In genomic region chr17:72887917-72888316, GRCh38 we compare ENCODE assay signal across 21 cellular contexts.
"Had no signal": no experiment of that assay in that cellular context is flagged by ENCODE, and none has a peak within 500 bp of the region (broad histone marks: within the 10 kb centered on the region; RNA-seq: fewer than 3 reads in every experiment).

No MANE protein-coding gene starts in this region.

- DNase-seq: activated CD4-positive, alpha-beta T cell treated with anti-CD3 and anti-CD28 coated beads for 4 hours; activated CD8-positive, alpha-beta T cell treated with anti-CD3 and anti-CD28 coated beads, Interleukin-2, amount 10 ng/mL, durations not matched to agents 7 days and 5 days; activated effector memory CD4-positive, alpha-beta T cell treated with anti-CD3 and anti-CD28 coated beads, Interleukin-2, amount 50 U/mL, for 16 hours; activated naive CD4-positive, alpha-beta T cell treated with anti-CD3 and anti-CD28 coated beads, Interleukin-2, amount 50 U/mL, for 16 hours; activated T-cell treated with anti-CD3 and anti-CD28 coated beads, Interleukin-2, amount 50 U/mL, for 4 hours; amniotic stem cell; effector memory CD8-positive, alpha-beta T cell; heart right ventricle; mesendoderm; naive thymus-derived CD8-positive, alpha-beta T cell; stimulated activated CD4-positive, alpha-beta T cell treated with anti-CD3 and anti-CD28 coated beads, Interleukin-4, amount 100 ng/mL, for 24 hours; stomach; trophoblast cell had no signal

- H3K4me3 Mint-ChIP-seq: activated CD8-positive, alpha-beta T cell treated with anti-CD3 and anti-CD28 coated beads, Interleukin-2, amount 10 ng/mL, durations not matched to agents 7 days and 5 days; activated T-cell treated with anti-CD3 and anti-CD28 coated beads, Interleukin-2, amount 50 U/mL, for 4 hours; effector memory CD8-positive, alpha-beta T cell; naive thymus-derived CD8-positive, alpha-beta T cell; stimulated activated effector memory CD8-positive, alpha-beta T cell treated with anti-CD3 and anti-CD28 coated beads, Interleukin-12 subunit alpha, Interleukin-12 subunit beta, amount 100 ng/mL, for 72 hours; T-helper 2 cell treated with Interferon-gamma antibody and Interleukin-4, amounts not matched to agents 5 μg/mL and 100 μg/mL, for 36 hours; WTC11 had no signal

- H3K27ac Mint-ChIP-seq: activated CD8-positive, alpha-beta T cell treated with anti-CD3 and anti-CD28 coated beads, Interleukin-2, amount 10 ng/mL, durations not matched to agents 7 days and 5 days; effector memory CD8-positive, alpha-beta T cell; stimulated activated effector memory CD8-positive, alpha-beta T cell treated with anti-CD3 and anti-CD28 coated beads, Interleukin-12 subunit alpha, Interleukin-12 subunit beta, amount 100 ng/mL, for 72 hours; T-helper 2 cell treated with Interferon-gamma antibody and Interleukin-4, amounts not matched to agents 5 μg/mL and 100 μg/mL, for 36 hours; WTC11 had no signal

- H3K36me3 Mint-ChIP-seq: stimulated activated effector memory CD8-positive, alpha-beta T cell treated with anti-CD3 and anti-CD28 coated beads, Interleukin-12 subunit alpha, Interleukin-12 subunit beta, amount 100 ng/mL, for 72 hours; WTC11 had no signal

- H3K27me3 Mint-ChIP-seq: effector memory CD8-positive, alpha-beta T cell; naive thymus-derived CD8-positive, alpha-beta T cell had no signal

- H3K4me1 ChIP-seq: heart right ventricle, parathyroid adenoma, stomach, vagina had no signal

- H3K9ac ChIP-seq: parathyroid adenoma had no signal

- H3K27me3 ChIP-seq: cardiac muscle cell, heart right ventricle, neutrophil, stomach, vagina had no signal

- H3K4me3 ChIP-seq: cardiac muscle cell, heart right ventricle, stomach, vagina had no signal

- H3K27ac ChIP-seq: cardiac muscle cell, heart right ventricle, neutrophil, parathyroid adenoma, stomach, vagina had no signal

- H3K9me3 ChIP-seq: heart right ventricle, neutrophil, stomach, vagina had no signal

- H3K9me3 Mint-ChIP-seq: activated T-cell treated with anti-CD3 and anti-CD28 coated beads, Interleukin-2, amount 50 U/mL, for 4 hours; effector memory CD8-positive, alpha-beta T cell; stimulated activated effector memory CD8-positive, alpha-beta T cell treated with anti-CD3 and anti-CD28 coated beads, Interleukin-12 subunit alpha, Interleukin-12 subunit beta, amount 100 ng/mL, for 72 hours; T-helper 2 cell treated with Interferon-gamma antibody and Interleukin-4, amounts not matched to agents 5 μg/mL and 100 μg/mL, for 36 hours; WTC11 had no signal

- H3K36me3 ChIP-seq: cardiac muscle cell, vagina had no signal

- H3K79me2 ChIP-seq: parathyroid adenoma had no signal

- H3K4me1 Mint-ChIP-seq: WTC11 had no signal

- H2AFZ ChIP-seq: parathyroid adenoma had no signal

- ATAC-seq: activated CD8-positive, alpha-beta T cell treated with anti-CD3 and anti-CD28 coated beads, Interleukin-2, amount 10 ng/mL, durations not matched to agents 7 days and 5 days; activated T-cell treated with anti-CD3 and anti-CD28 coated beads, Interleukin-2, amount 50 U/mL, for 4 hours; effector memory CD8-positive, alpha-beta T cell; heart right ventricle; naive thymus-derived CD8-positive, alpha-beta T cell; sciatic nerve; stimulated activated effector memory CD8-positive, alpha-beta T cell treated with anti-CD3 and anti-CD28 coated beads, Interleukin-12 subunit alpha, Interleukin-12 subunit beta, amount 100 ng/mL, for 72 hours; WTC11 had no signal
